Comparison of ENCODE assay signal across 12 cellular contexts in the genomic region with DNA sequence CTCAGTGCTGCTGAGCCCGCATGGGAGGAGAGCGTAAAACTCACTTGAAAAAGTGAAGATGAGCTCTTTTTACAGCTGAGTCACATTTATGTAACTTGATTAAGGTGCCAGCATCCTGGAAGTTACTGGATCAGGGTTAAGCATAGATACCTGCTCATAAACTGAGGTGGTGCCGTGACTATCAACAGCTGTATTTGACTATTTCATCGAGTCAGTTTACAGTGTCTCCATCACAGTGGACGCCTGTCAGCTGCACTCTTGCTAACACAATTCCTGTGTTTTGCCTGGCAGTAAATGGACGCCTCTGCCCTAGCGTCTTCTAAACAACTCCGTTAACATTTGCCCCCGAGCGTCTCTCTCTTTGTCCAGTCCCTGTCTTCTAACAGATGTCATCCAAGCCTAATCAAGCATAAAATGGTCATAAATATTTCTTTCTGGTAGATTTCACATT.
DNase-seq lines count a peak whose midpoint lies in the region; ATAC-seq, FAIRE-seq and TF ChIP-seq lines count a peak whose summit lies in the region.
"Had no signal": no experiment of that assay in that cellular context is flagged by ENCODE, and none has a peak within 500 bp of the region (broad histone marks: within the 10 kb centered on the region; RNA-seq: fewer than 3 reads in every experiment).

No MANE protein-coding gene starts in this region.

- H3K9me3 ChIP-seq in ascending aorta, result no peaks in the 10 kb centered on the region
- H3K9me3 ChIP-seq in mucosa of stomach (ENCODE audit: control insufficient read depth, low read length), result no peaks in the 10 kb centered on the region
- H3K9me3 ChIP-seq in transverse colon, result no peaks in the 10 kb centered on the region

- intact Hi-C loops in ascending aorta (cut with DNase I) (loop anchor here (2.0 to 5.0 kb wide), 2 partner anchors 58 to 62 kb away; no protein-coding TSS in a partner anchor), transverse colon (cut with DNase I; ENCODE audit: low total_unique reads) (no loop called here)

- peak overlapping the region in 1 of 2 donors; percentile 46 for H3K4me3 ChIP-seq in ascending aorta
- no peak overlapping the region for H3K4me3 ChIP-seq in mucosa of stomach (ENCODE audit: low read length)
- H3K4me3 ChIP-seq in transverse colon, result no peak overlapping the region

- peak overlapping the region; percentile 70 to 87 for H3K27ac ChIP-seq in ascending aorta
- peak overlapping the region; percentile 17 to 38 (median 31) for H3K27ac ChIP-seq in transverse colon

- H3K9me3 Mint-ChIP-seq in activated naive CD4-positive, alpha-beta T cell treated with anti-CD3 and anti-CD28 coated beads, Interleukin-2, amount 50 U/mL, for 24 hours, result no peaks in the 10 kb centered on the region
- H3K9me3 Mint-ChIP-seq in activated naive CD4-positive, alpha-beta T cell treated with anti-CD3 and anti-CD28 coated beads, Interleukin-2, amount 50 U/mL, for 72 hours, result peaks cover 0 to 5% of the 10 kb centered on the region in 2 donors
- H3K9me3 Mint-ChIP-seq: T-cell had no signal

- TF ChIP-seq CTCF in ascending aorta (IDR thresholded peaks at IDR 0.05) (no peak), transverse colon (IDR thresholded peaks at IDR 0.05) (no peak), GM13977 (IDR thresholded peaks at IDR 0.05; ENCODE audit: extremely low read depth, insufficient read depth, missing control alignments) (no peak)

- peaks cover 45% of the 10 kb centered on the region for H3K36me3 Mint-ChIP-seq in activated naive CD4-positive, alpha-beta T cell treated with anti-CD3 and anti-CD28 coated beads, Interleukin-2, amount 50 U/mL, for 24 hours
- peaks cover 13 to 26% of the 10 kb centered on the region in 2 donors for H3K36me3 Mint-ChIP-seq in activated naive CD4-positive, alpha-beta T cell treated with anti-CD3 and anti-CD28 coated beads, Interleukin-2, amount 50 U/mL, for 72 hours

- ATAC-seq in activated naive CD4-positive, alpha-beta T cell treated with anti-CD3 and anti-CD28 coated beads, Interleukin-2, amount 50 U/mL, for 72 hours, result no peak
- ATAC-seq in HG03139 (IDR thresholded peaks at IDR 0.05; ENCODE audit: unreplicated experiment), result no peak
- ATAC-seq: T-cell had no signal

- no peaks in the 10 kb centered on the region for H3K27me3 Mint-ChIP-seq in activated naive CD4-positive, alpha-beta T cell treated with anti-CD3 and anti-CD28 coated beads, Interleukin-2, amount 50 U/mL, for 24 hours
- H3K27me3 Mint-ChIP-seq: T-cell had no signal

- DNase-seq in activated naive CD4-positive, alpha-beta T cell treated with anti-CD3 and anti-CD28 coated beads, Interleukin-2, amount 50 U/mL, for 72 hours (ENCODE audit: low spot score in 2 of 2), result no peak
- no peak for DNase-seq in ascending aorta (ENCODE audit: low spot score in 2 of 2)
- no peak for DNase-seq in transverse colon
- no peak for DNase-seq in GM12892 (ENCODE audit: insufficient read length)
- DNase-seq in GM13977 (ENCODE audit: low spot score), result no peak
- DNase-seq: NCI-H1694 treated with DMSO at 0.1 percent for 48 hours, T-cell had no signal

- WGBS in transverse colon (ENCODE audit: low coverage in 1 of 2), 2 donors, result 65 to 73% methylated on average over 10 of the region's 10 CpGs

- H3K27ac Mint-ChIP-seq in activated naive CD4-positive, alpha-beta T cell treated with anti-CD3 and anti-CD28 coated beads, Interleukin-2, amount 50 U/mL, for 24 hours, result peak overlapping the region; percentile 8
- H3K27ac Mint-ChIP-seq in activated naive CD4-positive, alpha-beta T cell treated with anti-CD3 and anti-CD28 coated beads, Interleukin-2, amount 50 U/mL, for 72 hours, result peak overlapping the region in 1 of 2 donors; percentile 16

- in situ Hi-C loops in transverse colon (cut with MboI; ENCODE audit: low pct_ligation_motif_present in 1 of 4, low pct_unique_long_range_greater_than_20kb in 1 of 4, low sequenced_read_pairs in 3 of 4), result no loop called here
- in situ Hi-C loops in GM13977 (cut with MboI; ENCODE audit: low pct_unique_long_range_greater_than_20kb, low sequenced_read_pairs, unreplicated experiment), result no loop called here

- peaks cover 9 to 57% of the 10 kb centered on the region in 2 donors for H3K4me1 ChIP-seq in ascending aorta
- H3K4me1 ChIP-seq in mucosa of stomach (ENCODE audit: control insufficient read depth, insufficient read depth, low read length), result peaks cover 9% of the 10 kb centered on the region
- H3K4me1 ChIP-seq in transverse colon, result peaks cover 0 to 24% (median 7%) of the 10 kb centered on the region in 4 donors

- no peak for FAIRE-seq in GM12892 (lab: Jason Lieb, UNC)
- FAIRE-seq: keratinocyte, urothelium cell line had no signal

- TF ChIP-seq EP300 in transverse colon (IDR thresholded peaks at IDR 0.05; ENCODE audit: low read depth), result no peak

- H3K36me3 ChIP-seq in ascending aorta (no peaks in the 10 kb centered on the region), mucosa of stomach (ENCODE audit: control insufficient read depth, insufficient read depth, low read length) (no peaks in the 10 kb centered on the region), transverse colon (no peaks in the 10 kb centered on the region)

- H3K27me3 ChIP-seq in ascending aorta (no peaks in the 10 kb centered on the region), mucosa of stomach (ENCODE audit: control insufficient read depth, insufficient read depth, low read length) (no peaks in the 10 kb centered on the region), transverse colon (no peaks in the 10 kb centered on the region)

- H3K4me3 Mint-ChIP-seq in activated naive CD4-positive, alpha-beta T cell treated with anti-CD3 and anti-CD28 coated beads, Interleukin-2, amount 50 U/mL, for 24 hours, result no peak overlapping the region
- H3K4me3 Mint-ChIP-seq: T-cell had no signal

- no peak for TF ChIP-seq POLR2A in transverse colon (IDR thresholded peaks at IDR 0.05)
- TF ChIP-seq POLR2A in GM12892 (IDR thresholded peaks at IDR 0.05; ENCODE audit: low read depth, low read length), result no peak

- peaks cover 84% of the 10 kb centered on the region for H3K4me1 Mint-ChIP-seq in activated naive CD4-positive, alpha-beta T cell treated with anti-CD3 and anti-CD28 coated beads, Interleukin-2, amount 50 U/mL, for 24 hours

- peak overlapping the region; percentile 42 for H3K9ac ChIP-seq in mucosa of stomach (ENCODE audit: low read length)
